In the genomic region with DNA sequence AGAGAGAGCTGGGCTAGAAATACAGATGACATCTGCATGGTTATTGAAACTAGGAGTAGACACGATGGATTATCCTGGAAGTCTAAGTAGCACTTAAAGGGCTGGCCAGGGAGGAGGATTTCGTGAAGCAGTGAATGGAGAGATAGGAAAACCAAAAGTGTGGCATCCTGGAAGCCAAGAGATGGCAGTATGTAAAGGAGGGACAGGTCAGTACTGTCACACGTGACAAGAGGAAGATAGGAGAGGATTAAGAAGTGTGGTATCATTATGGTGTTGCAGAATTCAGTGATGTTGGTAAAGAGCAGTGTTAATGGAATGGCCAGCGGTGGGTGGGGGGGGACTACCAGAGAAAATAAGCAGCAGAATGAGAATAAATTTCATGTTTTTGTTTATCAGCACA, we compare ENCODE assay signal across 25 cellular contexts. TPM values are rescaled to one million over a fixed set of nuclear protein-coding genes. Genes with fewer than 3 reads are reported as not detected.
A peak's percentile ranks its signal among the peaks of the same experiment; 100 is the strongest.
DNase-seq lines count a peak whose midpoint lies in the region; ATAC-seq, FAIRE-seq and TF ChIP-seq lines count a peak whose summit lies in the region.
"Had no signal": no experiment of that assay in that cellular context is flagged by ENCODE, and none has a peak within 500 bp of the region (broad histone marks: within the 10 kb centered on the region; RNA-seq: fewer than 3 reads in every experiment).

No MANE protein-coding gene starts in this region.

- intact Hi-C loops in activated CD4-positive, alpha-beta T cell treated with anti-CD3 and anti-CD28 coated beads for 36 hours (cut with DNase I, micrococcal nuclease) = no loop called here
- intact Hi-C loops in HepG2 (cut with micrococcal nuclease; ENCODE audit: unreplicated experiment) (no loop called here), gastrocnemius medialis (cut with DNase I; ENCODE audit: low total_unique reads) (no loop called here)

- TF ChIP-seq CTCF in HepG2 (CRISPR knock-in tag; IDR thresholded peaks at IDR 0.05) = no peak
- TF ChIP-seq CTCF in gastrocnemius medialis (IDR thresholded peaks at IDR 0.05 in 4 of 5, conservative IDR thresholded peaks at IDR 0.05 in 1 of 5) = no peak

- H3K4me2 ChIP-seq in HepG2 (ENCODE audit: low read depth, low read length) = 0 out of 2 replicates have a peak overlapping the region, but pooled peaks have one; percentile 6

- H3K27ac ChIP-seq in HepG2 (ENCODE audit: extremely low read length, insufficient read depth, low read length) = no peak overlapping the region
- H3K27ac ChIP-seq in gastrocnemius medialis = peak overlapping the region; percentile 74 to 90 (median 76)
- no peak overlapping the region for H3K27ac ChIP-seq in effector memory CD4-positive, alpha-beta T cell (ENCODE audit: insufficient read depth, low read length, poor library complexity, severe bottlenecking)
- H3K27ac ChIP-seq: coronary artery, lower lobe of right lung, skin epidermis, upper lobe of right lung had no signal

- H3K4me1 ChIP-seq in HepG2 (ENCODE audit: insufficient read depth, low read length) = peaks cover 81% of the 10 kb centered on the region
- peaks cover 74 to 83% of the 10 kb centered on the region in 2 donors for H3K4me1 ChIP-seq in gastrocnemius medialis
- H3K4me1 ChIP-seq in effector memory CD4-positive, alpha-beta T cell (ENCODE audit: control insufficient read depth, insufficient read depth, low read length, poor library complexity, severe bottlenecking) = peaks cover 19% of the 10 kb centered on the region

- H3K4me3 ChIP-seq in HepG2 (replicated peaks in 1 of 3; ENCODE audit: insufficient read depth in 1 of 3, low read depth in 2 of 3, low read length in 3 of 3) (no peak overlapping the region), gastrocnemius medialis (peak overlapping the region in 1 of 4 donors; percentile 17)
- H3K4me3 ChIP-seq in effector memory CD4-positive, alpha-beta T cell (ENCODE audit: insufficient read depth, low read depth, low read length, poor library complexity, severe bottlenecking) = no peak overlapping the region
- H3K4me3 ChIP-seq: coronary artery, lower lobe of right lung, skin epidermis, upper lobe of right lung had no signal

- TF ChIP-seq POLR2A in HepG2 (IDR thresholded peaks at IDR 0.05; ENCODE audit: insufficient read depth in 1 of 2, low read depth in 2 of 2, low read length in 2 of 2) (no peak), gastrocnemius medialis (IDR thresholded peaks at IDR 0.05) (no peak)

- no peak overlapping the region for H3K4me3 Mint-ChIP-seq in activated CD4-positive, alpha-beta T cell treated with anti-CD3 and anti-CD28 coated beads for 36 hours
- H3K4me3 Mint-ChIP-seq in activated CD4-positive, alpha-beta T cell treated with anti-CD3 and anti-CD28 coated beads, Interleukin-2, amount 10 ng/mL, durations not matched to agents 7 days and 5 days = no peak overlapping the region
- H3K4me3 Mint-ChIP-seq in activated naive CD4-positive, alpha-beta T cell treated with anti-CD3 and anti-CD28 coated beads, Interleukin-2, amount 10 ng/mL, durations not matched to agents 7 days and 5 days = no peak overlapping the region

- H3K9me3 Mint-ChIP-seq in activated CD4-positive, alpha-beta T cell treated with anti-CD3 and anti-CD28 coated beads for 36 hours (ENCODE audit: low read depth) = no peaks in the 10 kb centered on the region
- H3K9me3 Mint-ChIP-seq in activated CD4-positive, alpha-beta T cell treated with anti-CD3 and anti-CD28 coated beads, Interleukin-2, amount 10 ng/mL, durations not matched to agents 7 days and 5 days = no peaks in the 10 kb centered on the region
- H3K9me3 Mint-ChIP-seq in activated naive CD4-positive, alpha-beta T cell treated with anti-CD3 and anti-CD28 coated beads, Interleukin-2, amount 10 ng/mL, durations not matched to agents 7 days and 5 days = no peaks in the 10 kb centered on the region

- peaks cover 17% of the 10 kb centered on the region for H3K36me3 Mint-ChIP-seq in activated CD4-positive, alpha-beta T cell treated with anti-CD3 and anti-CD28 coated beads for 36 hours (ENCODE audit: low read depth)
- H3K36me3 Mint-ChIP-seq in activated CD4-positive, alpha-beta T cell treated with anti-CD3 and anti-CD28 coated beads, Interleukin-2, amount 10 ng/mL, durations not matched to agents 7 days and 5 days (ENCODE audit: low read depth) = peaks cover 13% of the 10 kb centered on the region
- H3K36me3 Mint-ChIP-seq in activated naive CD4-positive, alpha-beta T cell treated with anti-CD3 and anti-CD28 coated beads, Interleukin-2, amount 10 ng/mL, durations not matched to agents 7 days and 5 days = peaks cover 10% of the 10 kb centered on the region

- H2AFZ ChIP-seq in HepG2 (ENCODE audit: low read length) = no peak overlapping the region

- H3K27me3 ChIP-seq in HepG2 (ENCODE audit: control insufficient read depth in 1 of 2, insufficient read depth in 2 of 2, low read length in 2 of 2) (no peaks in the 10 kb centered on the region), gastrocnemius medialis (no peaks in the 10 kb centered on the region)
- H3K27me3 ChIP-seq in effector memory CD4-positive, alpha-beta T cell (replicated peaks; ENCODE audit: control insufficient read depth, insufficient read depth, low read length, poor library complexity, severe bottlenecking) = no peaks in the 10 kb centered on the region
- H3K27me3 ChIP-seq: upper lobe of right lung had no signal

- CTCF ChIA-PET in activated CD4-positive, alpha-beta T cell treated with anti-CD3 and anti-CD28 coated beads for 36 hours (lab: Charles Lee) = no interaction called here
- CTCF ChIA-PET in activated CD4-positive, alpha-beta T cell treated with anti-CD3 and anti-CD28 coated beads, Interleukin-2, amount 10 ng/mL, durations not matched to agents 7 days and 5 days (lab: Charles Lee) = no interaction called here
- CTCF ChIA-PET in HepG2 (lab: Yijun Ruan, JAX; ENCODE audit: low intra/inter-chr PET ratio, low total read pairs) = no interaction called here
- CTCF ChIA-PET in activated naive CD4-positive, alpha-beta T cell treated with anti-CD3 and anti-CD28 coated beads, Interleukin-2, amount 10 ng/mL, durations not matched to agents 7 days and 5 days (lab: Charles Lee) = interaction anchor here (0.6 kb wide), 3 partner anchors 13 to 87 kb away, joined by 3 read pairs; no protein-coding TSS in a partner anchor

- peaks cover 66% of the 10 kb centered on the region for H3K4me1 Mint-ChIP-seq in activated CD4-positive, alpha-beta T cell treated with anti-CD3 and anti-CD28 coated beads for 36 hours
- peaks cover 59% of the 10 kb centered on the region for H3K4me1 Mint-ChIP-seq in activated CD4-positive, alpha-beta T cell treated with anti-CD3 and anti-CD28 coated beads, Interleukin-2, amount 10 ng/mL, durations not matched to agents 7 days and 5 days
- H3K4me1 Mint-ChIP-seq in activated naive CD4-positive, alpha-beta T cell treated with anti-CD3 and anti-CD28 coated beads, Interleukin-2, amount 10 ng/mL, durations not matched to agents 7 days and 5 days = peaks cover 44% of the 10 kb centered on the region

- H3K27me3 Mint-ChIP-seq in activated CD4-positive, alpha-beta T cell treated with anti-CD3 and anti-CD28 coated beads for 36 hours = no peaks in the 10 kb centered on the region
- H3K27me3 Mint-ChIP-seq in activated CD4-positive, alpha-beta T cell treated with anti-CD3 and anti-CD28 coated beads, Interleukin-2, amount 10 ng/mL, durations not matched to agents 7 days and 5 days = no peaks in the 10 kb centered on the region
- no peaks in the 10 kb centered on the region for H3K27me3 Mint-ChIP-seq in activated naive CD4-positive, alpha-beta T cell treated with anti-CD3 and anti-CD28 coated beads, Interleukin-2, amount 10 ng/mL, durations not matched to agents 7 days and 5 days

- H3K27ac Mint-ChIP-seq in activated CD4-positive, alpha-beta T cell treated with anti-CD3 and anti-CD28 coated beads for 36 hours = peak overlapping the region; percentile 4
- H3K27ac Mint-ChIP-seq in activated CD4-positive, alpha-beta T cell treated with anti-CD3 and anti-CD28 coated beads, Interleukin-2, amount 10 ng/mL, durations not matched to agents 7 days and 5 days = no peak overlapping the region
- H3K27ac Mint-ChIP-seq in activated naive CD4-positive, alpha-beta T cell treated with anti-CD3 and anti-CD28 coated beads, Interleukin-2, amount 10 ng/mL, durations not matched to agents 7 days and 5 days = no peak overlapping the region

- H3K79me2 ChIP-seq in HepG2 (ENCODE audit: insufficient read depth, low read length) = peaks cover 100% of the 10 kb centered on the region

- peaks cover 96% of the 10 kb centered on the region for H4K20me1 ChIP-seq in HepG2 (ENCODE audit: insufficient read depth, low read length)

- no peak overlapping the region for H3K9ac ChIP-seq in HepG2 (ENCODE audit: insufficient read depth, low read depth, low read length)

- FAIRE-seq in HepG2 (lab: Jason Lieb, UNC) = no peak
- FAIRE-seq: islet of Langerhans, TTC549 had no signal

- H3K9me3 ChIP-seq in HepG2 (ENCODE audit: low read length) (no peaks in the 10 kb centered on the region), gastrocnemius medialis (no peaks in the 10 kb centered on the region)
- no peaks in the 10 kb centered on the region for H3K9me3 ChIP-seq in effector memory CD4-positive, alpha-beta T cell (ENCODE audit: control insufficient read depth, low read length)
- H3K9me3 ChIP-seq: lower lobe of right lung, upper lobe of right lung had no signal

- TF ChIP-seq RAD21 in HepG2 (CRISPR knock-in tag; IDR thresholded peaks at IDR 0.05) = no peak

- in situ Hi-C loops in HepG2 (cut with HindIII; ENCODE audit: extremely low pct_ligation_motif_present, low pct_unique_long_range_greater_than_20kb) = no loop called here
- in situ Hi-C loops in gastrocnemius medialis (cut with MboI; ENCODE audit: low sequenced_read_pairs in 4 of 4) = loop anchor here in 1 of 4 donors (25.0 kb wide), 1 partner anchor 1818 kb away; a partner anchor contains a TSS

- POLR2A ChIA-PET in activated CD4-positive, alpha-beta T cell treated with anti-CD3 and anti-CD28 coated beads for 36 hours (lab: Charles Lee) = no interaction called here
- POLR2A ChIA-PET in activated CD4-positive, alpha-beta T cell treated with anti-CD3 and anti-CD28 coated beads, Interleukin-2, amount 10 ng/mL, durations not matched to agents 7 days and 5 days (lab: Charles Lee) = no interaction called here
- POLR2A ChIA-PET in HepG2 (lab: Yijun Ruan, JAX) = no interaction called here

- H3K36me3 ChIP-seq in HepG2 (replicated peaks in 1 of 2; ENCODE audit: control insufficient read depth in 1 of 2, insufficient read depth in 2 of 2, low read length in 2 of 2) (peaks cover 0 to 4% of the 10 kb centered on the region in 2 experiments; a peak in 2 of 5 replicates), gastrocnemius medialis (no peaks in the 10 kb centered on the region)
- H3K36me3 ChIP-seq in effector memory CD4-positive, alpha-beta T cell (ENCODE audit: control insufficient read depth, insufficient read depth, low read length) = no peaks in the 10 kb centered on the region
- H3K36me3 ChIP-seq: lower lobe of right lung had no signal

- no peak for ATAC-seq in activated CD4-positive, alpha-beta T cell treated with anti-CD3 and anti-CD28 coated beads for 36 hours
- peak; percentile 16 for ATAC-seq in HepG2
- ATAC-seq in gastrocnemius medialis = peak; percentile 18 to 35
- ATAC-seq: lower lobe of right lung, upper lobe of right lung had no signal

- no peak for DNase-seq in activated CD4-positive, alpha-beta T cell treated with anti-CD3 and anti-CD28 coated beads for 36 hours
- DNase-seq in activated CD4-positive, alpha-beta T cell treated with anti-CD3 and anti-CD28 coated beads, Interleukin-2, amount 10 ng/mL, durations not matched to agents 7 days and 5 days = no peak
- DNase-seq in NCI-H82 treated with DMSO at 0.1 percent for 48 hours (lab: John Stamatoyannopoulos, UW; ENCODE audit: unreplicated experiment) (peak; percentile 62), HepG2 (ENCODE audit: low spot score) (no peak), gastrocnemius medialis (no peak), iPS-NIHi7 (ENCODE audit: extremely low spot score) (no peak)
- no peak for DNase-seq in activated naive CD4-positive, alpha-beta T cell treated with anti-CD3 and anti-CD28 coated beads, Interleukin-2, amount 10 ng/mL, durations not matched to agents 7 days and 5 days
- no peak for DNase-seq in effector memory CD4-positive, alpha-beta T cell
- DNase-seq: 8988T; activated CD4-positive, alpha-beta T cell treated with anti-CD3 and anti-CD28 coated beads for 48 hours; activated CD8-positive, alpha-beta memory T cell treated with anti-CD3 and anti-CD28 coated beads, Interleukin-2, amount 50 U/mL, for 4 hours; activated naive CD4-positive, alpha-beta T cell; DMS 273 treated with DMSO at 0.1 percent for 48 hours; GDM1; H7; IMR-90; lower lobe of right lung; NCI-H1930; RPMI8226; stimulated activated CD4-positive, alpha-beta T cell treated with anti-CD3 and anti-CD28 coated beads, Interleukin-2, amount 100 ng/mL, for 48 hours; upper lobe of right lung had no signal

- TF ChIP-seq EP300 in HepG2 (IDR thresholded peaks at IDR 0.05; ENCODE audit: low read depth in 2 of 2, low read length in 2 of 2) (no peak), HepG2 (CRISPR knock-in tag; IDR thresholded peaks at IDR 0.05; ENCODE audit: borderline replicate concordance) (no peak)

- BruUV-seq in HepG2 (replicated peaks; lab: Mats Ljungman, UMichigan) = no TSS peak

- 71% methylated on average over 4 of the region's 4 CpGs for WGBS in HepG2 (ENCODE audit: low lambda C conversion rate)

RNA-seq across cellular contexts. Expression of a gene that starts 11.7 kb away (rescaled TPM):
- 100 to 1,000 TPM; 114 to 188 TPM for total RNA-seq in activated CD4-positive, alpha-beta T cell treated with anti-CD3 and anti-CD28 coated beads for 36 hours
- 100 to 1,000 TPM in 1 of 2 experiments, 10 to 100 TPM in 1; 89.7 to 116 TPM for total RNA-seq in activated CD4-positive, alpha-beta T cell treated with anti-CD3 and anti-CD28 coated beads, Interleukin-2, amount 10 ng/mL, durations not matched to agents 7 days and 5 days
- total RNA-seq in HepG2 (2016; rRNA removed; fragmentation: Illumina TruSeq; extraction: Trizol) (133 and 159 TPM in 2 replicates), gastrocnemius medialis (100 to 1,000 TPM; 163 to 249 (median 188) TPM)
- total RNA-seq in HepG2 (2016; cell fraction: cytosol; rRNA removed; fragmentation: Illumina TruSeq; extraction: Trizol; ENCODE audit: low read depth) = 59.7 and 60.0 TPM in 2 replicates
- 128 and 156 TPM in 2 replicates for total RNA-seq in HepG2 (2016; cell fraction: insoluble cytoplasmic fraction; rRNA removed; fragmentation: Illumina TruSeq; extraction: Trizol)
- 120 and 126 TPM in 2 replicates for total RNA-seq in HepG2 (2016; cell fraction: membrane; rRNA removed; fragmentation: Illumina TruSeq; extraction: Trizol)
- 62.9 and 65.9 TPM in 2 replicates for total RNA-seq in HepG2 (2016; cell fraction: nucleus; rRNA removed; fragmentation: Illumina TruSeq; extraction: Trizol)
- 156 and 162 TPM in 2 replicates for polyA plus RNA-seq in HepG2 (2011; rRNA removed)
- 93.8 and 114 TPM in 2 replicates for polyA plus RNA-seq in HepG2 (2011; cell fraction: cytosol; rRNA removed)
- 25.3 and 25.6 TPM in 2 replicates for polyA plus RNA-seq in HepG2 (2011; cell fraction: nucleus; rRNA removed)
- 90.7 and 110 TPM in 2 replicates for polyA plus RNA-seq in HepG2 (2012)
- polyA plus RNA-seq in HepG2 (2016; cell fraction: cytosol; fragmentation: Illumina TruSeq; extraction: Trizol; ENCODE audit: low read depth) = 26.3 and 31.4 TPM in 2 replicates
- polyA plus RNA-seq in HepG2 (2016; cell fraction: insoluble cytoplasmic fraction; fragmentation: Illumina TruSeq; extraction: Trizol; ENCODE audit: low read depth) = 185 and 198 TPM in 2 replicates
- 79.8 and 80.6 TPM in 2 replicates for polyA plus RNA-seq in HepG2 (2016; cell fraction: membrane; fragmentation: Illumina TruSeq; extraction: Trizol; ENCODE audit: low read depth)
- 67.0 and 71.9 TPM in 2 replicates for polyA plus RNA-seq in HepG2 (2016; cell fraction: nucleus; fragmentation: Illumina TruSeq; extraction: Trizol; ENCODE audit: insufficient read depth, low read depth)
- 270 and 278 TPM in 2 replicates for polyA minus RNA-seq in HepG2 (2011; rRNA and poly(A)+ RNA removed; ENCODE audit: low replicate concordance)
- 139 and 149 TPM in 2 replicates for polyA minus RNA-seq in HepG2 (2011; cell fraction: cytosol; rRNA and poly(A)+ RNA removed)
- polyA minus RNA-seq in HepG2 (2011; cell fraction: nucleus; rRNA and poly(A)+ RNA removed) = 85.5 and 87.8 TPM in 2 replicates

Comparison
In these comparisons a context has a peak if more than half of its experiments do, and no peak if none do; other contexts are left out.
1. H3K27ac ChIP-seq: peak in gastrocnemius medialis (4 of 4); none in HepG2 (single experiment) and effector memory CD4-positive, alpha-beta T cell (single experiment).